ENCODE assay signal across 1 cellular context in the genomic region with DNA sequence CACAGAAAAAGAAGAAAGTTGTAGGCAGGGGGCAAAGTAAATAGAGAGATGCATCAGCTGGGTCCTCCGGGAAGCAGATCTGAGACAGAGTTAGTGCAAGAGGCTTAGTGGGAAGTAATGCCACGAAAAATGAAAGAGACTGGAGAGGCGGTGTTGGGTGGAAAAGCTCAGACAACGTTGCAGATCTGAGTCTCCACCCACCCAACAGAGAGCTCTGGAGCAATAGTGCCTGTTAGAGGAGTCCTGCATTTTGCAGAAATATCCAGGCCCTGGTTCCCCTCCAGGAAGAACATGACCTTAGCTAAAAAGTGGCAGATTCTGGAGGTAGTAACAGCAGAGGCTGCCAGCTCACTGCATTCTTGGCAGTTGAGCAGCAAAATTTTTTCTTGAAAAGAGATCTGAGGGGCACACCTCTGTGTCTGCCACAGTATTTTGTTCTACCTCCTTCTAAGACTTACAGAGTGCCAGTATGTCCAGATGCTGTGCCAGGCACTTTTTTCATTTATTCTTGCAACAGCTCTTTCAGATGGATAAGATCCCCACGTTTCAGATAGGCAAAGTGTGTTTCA.
TF ChIP-seq lines count a peak whose summit lies in the region.

No MANE protein-coding gene starts in this region.

TF ChIP-seq in GM23338, 12 proteins besides CTCF, POLR2A, EP300 and RAD21:
- TF ChIP-seq, protein P1, sequence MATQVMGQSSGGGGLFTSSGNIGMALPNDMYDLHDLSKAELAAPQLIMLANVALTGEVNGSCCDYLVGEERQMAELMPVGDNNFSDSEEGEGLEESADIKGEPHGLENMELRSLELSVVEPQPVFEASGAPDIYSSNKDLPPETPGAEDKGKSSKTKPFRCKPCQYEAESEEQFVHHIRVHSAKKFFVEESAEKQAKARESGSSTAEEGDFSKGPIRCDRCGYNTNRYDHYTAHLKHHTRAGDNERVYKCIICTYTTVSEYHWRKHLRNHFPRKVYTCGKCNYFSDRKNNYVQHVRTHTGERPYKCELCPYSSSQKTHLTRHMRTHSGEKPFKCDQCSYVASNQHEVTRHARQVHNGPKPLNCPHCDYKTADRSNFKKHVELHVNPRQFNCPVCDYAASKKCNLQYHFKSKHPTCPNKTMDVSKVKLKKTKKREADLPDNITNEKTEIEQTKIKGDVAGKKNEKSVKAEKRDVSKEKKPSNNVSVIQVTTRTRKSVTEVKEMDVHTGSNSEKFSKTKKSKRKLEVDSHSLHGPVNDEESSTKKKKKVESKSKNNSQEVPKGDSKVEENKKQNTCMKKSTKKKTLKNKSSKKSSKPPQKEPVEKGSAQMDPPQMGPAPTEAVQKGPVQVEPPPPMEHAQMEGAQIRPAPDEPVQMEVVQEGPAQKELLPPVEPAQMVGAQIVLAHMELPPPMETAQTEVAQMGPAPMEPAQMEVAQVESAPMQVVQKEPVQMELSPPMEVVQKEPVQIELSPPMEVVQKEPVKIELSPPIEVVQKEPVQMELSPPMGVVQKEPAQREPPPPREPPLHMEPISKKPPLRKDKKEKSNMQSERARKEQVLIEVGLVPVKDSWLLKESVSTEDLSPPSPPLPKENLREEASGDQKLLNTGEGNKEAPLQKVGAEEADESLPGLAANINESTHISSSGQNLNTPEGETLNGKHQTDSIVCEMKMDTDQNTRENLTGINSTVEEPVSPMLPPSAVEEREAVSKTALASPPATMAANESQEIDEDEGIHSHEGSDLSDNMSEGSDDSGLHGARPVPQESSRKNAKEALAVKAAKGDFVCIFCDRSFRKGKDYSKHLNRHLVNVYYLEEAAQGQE (IDR thresholded peaks at IDR 0.05; ENCODE audit: unreplicated experiment): no peak
- TF ChIP-seq ZNF331 (CRISPR knock-in tag; IDR thresholded peaks at IDR 0.05; ENCODE audit: low read depth) (no peak), STAT1 (IDR thresholded peaks at IDR 0.05; ENCODE audit: unreplicated experiment) (no peak), CREB1 (CRISPR knock-in tag; IDR thresholded peaks at IDR 0.05; ENCODE audit: low read depth) (no peak), NANOG (IDR thresholded peaks at IDR 0.05; ENCODE audit: borderline replicate concordance) (no peak), ETS1 (IDR thresholded peaks at IDR 0.05) (no peak), ZNF114 (CRISPR knock-in tag; IDR thresholded peaks at IDR 0.05) (no peak), ZNF462 (CRISPR knock-in tag; IDR thresholded peaks at IDR 0.05) (no peak), JUNB (IDR thresholded peaks at IDR 0.05; ENCODE audit: unreplicated experiment) (no peak), EZH2phosphoT487 (IDR thresholded peaks at IDR 0.05; ENCODE audit: unreplicated experiment) (no peak), EZH2 (IDR thresholded peaks at IDR 0.05; ENCODE audit: low read depth, unreplicated experiment) (no peak), POLR2AphosphoS5 (IDR thresholded peaks at IDR 0.05; ENCODE audit: low read depth) (no peak)
